37 cellular contexts compared by ENCODE assay signal in genomic region chr7:156119771-156120170, GRCh38.
DNase-seq lines count a peak whose midpoint lies in the region; ATAC-seq, FAIRE-seq and TF ChIP-seq lines count a peak whose summit lies in the region.
"Had no signal": no experiment of that assay in that cellular context is flagged by ENCODE, and none has a peak within 500 bp of the region (broad histone marks: within the 10 kb centered on the region; RNA-seq: fewer than 3 reads in every experiment).

No MANE protein-coding gene starts in this region.

- TF ChIP-seq CTCF in bronchial epithelial cell (IDR thresholded peaks at IDR 0.05; ENCODE audit: insufficient read depth, low read length, severe bottlenecking) (no peak), lung (IDR thresholded peaks at IDR 0.05; ENCODE audit: control extremely low read depth, extremely low read depth) (no peak)

- peak; percentile 22 for ATAC-seq in lung (ENCODE audit: insufficient read depth, low FRiP score)
- ATAC-seq in stimulated activated memory B cell treated with anti-CD40 and anti-IgM and Interleukin-4, amounts not matched to agents 10 μg/mL and 1 μg/mL and 100 μg/mL, for 72 hours, result peak; percentile 17
- no peak for ATAC-seq in activated CD4-positive, CD25-positive, alpha-beta regulatory T cell treated with anti-CD3 and anti-CD28 coated beads, Interleukin-2, amount 50 U/mL, for 24 hours
- ATAC-seq: A549; CD8-positive, alpha-beta T cell had no signal

- no peaks in the 10 kb centered on the region for H3K4me1 Mint-ChIP-seq in stimulated activated memory B cell treated with anti-CD40 and anti-IgM and Interleukin-4, amounts not matched to agents 10 μg/mL and 1 μg/mL and 100 μg/mL, for 72 hours
- H3K4me1 Mint-ChIP-seq: B cell; CD14-positive monocyte; CD4-positive, alpha-beta memory T cell; CD4-positive, CD25-positive, alpha-beta regulatory T cell; CD8-positive, alpha-beta memory T cell had no signal

- WGBS in lung, 2 donors, result 79 to 80% methylated on average over 6 of the region's 6 CpGs

- H3K4me1 ChIP-seq in lung (ENCODE audit: control insufficient read depth in 2 of 2, insufficient read depth in 2 of 2, low read length in 2 of 2), result no peaks in the 10 kb centered on the region
- H3K4me1 ChIP-seq: A549, BE2C, BLaER1, Caco-2 had no signal

- H3K27me3 ChIP-seq in bronchial epithelial cell (ENCODE audit: control insufficient read depth, insufficient read depth, low read length) (no peaks in the 10 kb centered on the region), lung (ENCODE audit: control insufficient read depth, insufficient read depth) (no peaks in the 10 kb centered on the region)
- H3K27me3 ChIP-seq: BLaER1; BLaER1 treated with 17β-estradiol and CSF1 and Interleukin-3, amounts not matched to agents 10 nM and 100 nM had no signal

- no peaks in the 10 kb centered on the region for H3K27me3 Mint-ChIP-seq in stimulated activated memory B cell treated with anti-CD40 and anti-IgM and Interleukin-4, amounts not matched to agents 10 μg/mL and 1 μg/mL and 100 μg/mL, for 72 hours
- H3K27me3 Mint-ChIP-seq: B cell; CD4-positive, alpha-beta T cell; CD4-positive, CD25-positive, alpha-beta regulatory T cell; CD8-positive, alpha-beta memory T cell had no signal

- H3K9me3 Mint-ChIP-seq in stimulated activated memory B cell treated with anti-CD40 and anti-IgM and Interleukin-4, amounts not matched to agents 10 μg/mL and 1 μg/mL and 100 μg/mL, for 72 hours, result peaks cover 3% of the 10 kb centered on the region
- H3K9me3 Mint-ChIP-seq: CD4-positive, alpha-beta T cell; CD8-positive, alpha-beta memory T cell; CD8-positive, alpha-beta T cell had no signal

- peak; percentile 70 for FAIRE-seq in bronchial epithelial cell (lab: Jason Lieb, UNC)
- FAIRE-seq: A204.1, A549, D721Med had no signal

- DNase-seq in bronchial epithelial cell (ENCODE audit: low read depth), result no peak
- DNase-seq in islet precursor cell, result peak; percentile 34
- no peak for DNase-seq in lung (ENCODE audit: low spot score)
- DNase-seq in NOMO-1 treated with dmso at 0.1 percent for 144 hours (lab: John Stamatoyannopoulos, UW; ENCODE audit: unreplicated experiment), result no peak
- no peak for DNase-seq in SK-N-DZ (ENCODE audit: low spot score)
- DNase-seq in hypothalamus (lab: John Stamatoyannopoulos, UW), result no peak
- DNase-seq: 8988T; ACHN; AML-193; BE2C; C1 segment of cervical spinal cord; Caco-2; Calu3; CD4-positive, alpha-beta memory T cell; CD4-positive, alpha-beta T cell; CD4-positive, CD25-positive, alpha-beta regulatory T cell; CD8-positive, alpha-beta memory T cell; CD8-positive, alpha-beta T cell; COR-L47; DMS 273 treated with DMSO at 0.1 percent for 48 hours; DMS153; DMS53; DMS79; DMS79 treated with DMSO at 0.1 percent for 48 hours; DND-41; EL had no signal

- H3K4me3 ChIP-seq in bronchial epithelial cell (ENCODE audit: low read depth, low read length), result no peak overlapping the region
- no peak overlapping the region for H3K4me3 ChIP-seq in lung
- H3K4me3 ChIP-seq: A549; BLaER1; BLaER1 treated with 17β-estradiol and CSF1 and Interleukin-3, amounts not matched to agents 10 nM and 100 nM had no signal

- H3K36me3 ChIP-seq in bronchial epithelial cell (ENCODE audit: control insufficient read depth, insufficient read depth, low read length) (no peaks in the 10 kb centered on the region), lung (ENCODE audit: control insufficient read depth in 2 of 2, insufficient read depth in 2 of 2, low read length in 2 of 2) (no peaks in the 10 kb centered on the region)
- H3K36me3 ChIP-seq: BE2C; BLaER1; BLaER1 treated with 17β-estradiol and CSF1 and Interleukin-3, amounts not matched to agents 10 nM and 100 nM had no signal

- no peak overlapping the region for H3K4me3 Mint-ChIP-seq in stimulated activated memory B cell treated with anti-CD40 and anti-IgM and Interleukin-4, amounts not matched to agents 10 μg/mL and 1 μg/mL and 100 μg/mL, for 72 hours
- H3K4me3 Mint-ChIP-seq: B cell; CD14-positive monocyte; CD4-positive, alpha-beta memory T cell; CD4-positive, alpha-beta T cell; CD4-positive, CD25-positive, alpha-beta regulatory T cell; CD8-positive, alpha-beta memory T cell; CD8-positive, alpha-beta T cell had no signal

- H3K27ac ChIP-seq in lung (ENCODE audit: low read depth in 1 of 2, low read length in 1 of 2), result no peak overlapping the region
- H3K27ac ChIP-seq: 22Rv1; A549; BLaER1; BLaER1 treated with 17β-estradiol and CSF1 and Interleukin-3, amounts not matched to agents 10 nM and 100 nM; C4-2B had no signal

- peaks cover 0 to 2% of the 10 kb centered on the region in 2 donors for H3K9me3 ChIP-seq in lung (ENCODE audit: control insufficient read depth in 2 of 2, insufficient read depth in 1 of 2, low read length in 1 of 2)
- H3K9me3 ChIP-seq: A549; BE2C; BLaER1; BLaER1 treated with 17β-estradiol and CSF1 and Interleukin-3, amounts not matched to agents 10 nM and 100 nM; Caco-2 had no signal

- no peaks in the 10 kb centered on the region for H3K36me3 Mint-ChIP-seq in stimulated activated memory B cell treated with anti-CD40 and anti-IgM and Interleukin-4, amounts not matched to agents 10 μg/mL and 1 μg/mL and 100 μg/mL, for 72 hours
- H3K36me3 Mint-ChIP-seq: CD14-positive monocyte; CD4-positive, alpha-beta memory T cell; CD4-positive, CD25-positive, alpha-beta regulatory T cell; CD8-positive, alpha-beta memory T cell; CD8-positive, alpha-beta T cell had no signal

- no peak overlapping the region for H3K27ac Mint-ChIP-seq in stimulated activated memory B cell treated with anti-CD40 and anti-IgM and Interleukin-4, amounts not matched to agents 10 μg/mL and 1 μg/mL and 100 μg/mL, for 72 hours
- H3K27ac Mint-ChIP-seq: B cell; CD14-positive monocyte; CD4-positive, alpha-beta memory T cell; CD4-positive, alpha-beta T cell; CD4-positive, CD25-positive, alpha-beta regulatory T cell; CD8-positive, alpha-beta memory T cell; CD8-positive, alpha-beta T cell had no signal

Comparison
In these comparisons a context has a peak if more than half of its experiments do, and no peak if none do; other contexts are left out.
1. ATAC-seq: peak in lung (single experiment) and stimulated activated memory B cell treated with anti-CD40 and anti-IgM and Interleukin-4, amounts not matched to agents 10 μg/mL and 1 μg/mL and 100 μg/mL, for 72 hours (single experiment); none in activated CD4-positive, CD25-positive, alpha-beta regulatory T cell treated with anti-CD3 and anti-CD28 coated beads, Interleukin-2, amount 50 U/mL, for 24 hours (0 of 2).